8 cellular contexts compared by ENCODE assay signal in genomic region chr3:143119009-143119914, GRCh38. TPM values are rescaled to one million over a fixed set of nuclear protein-coding genes. Genes with fewer than 3 reads are reported as not detected.
A peak's percentile ranks its signal among the peaks of the same experiment; 100 is the strongest.
DNase-seq lines count a peak whose midpoint lies in the region; ATAC-seq and TF ChIP-seq lines count a peak whose summit lies in the region.

TSS of gene CHST2 (plus strand) at chr3:143119771. CDS start at chr3:143120817, 1,046 bp downstream.

- peak within 1 kb of the TSS; percentile 98 for H3K23ac ChIP-seq in neuronal stem cell (ENCODE audit: low read depth, low read length, poor library complexity)

- H3K9me3 ChIP-seq in gastroesophageal sphincter (no peaks in the 10 kb centered on the region), neuronal stem cell (replicated peaks in 1 of 2; ENCODE audit: control insufficient read depth in 2 of 2, insufficient read depth in 1 of 2, low read depth in 1 of 2, low read length in 2 of 2) (peaks cover 6 to 12% of the 10 kb centered on the region in 2 donors)

- peak within 1 kb of the TSS; percentile 83 for H2BK15ac ChIP-seq in neuronal stem cell (ENCODE audit: low read length)

- peak within 1 kb of the TSS; percentile 98 for H2AFZ ChIP-seq in neuronal stem cell (ENCODE audit: low read length)

- no peak within 1 kb of the TSS for H4K8ac ChIP-seq in neuronal stem cell (ENCODE audit: low read depth, low read length)

- peak within 1 kb of the TSS; percentile 78 for H2BK120ac ChIP-seq in neuronal stem cell (ENCODE audit: low read depth, low read length)

- TF ChIP-seq EP300 in gastroesophageal sphincter (IDR thresholded peaks at IDR 0.05) = no peak

- TF ChIP-seq CTCF in GM20000 (IDR thresholded peaks at IDR 0.05; ENCODE audit: extremely low read depth, missing control alignments) = no peak
- TF ChIP-seq CTCF in gastroesophageal sphincter (IDR thresholded peaks at IDR 0.05) = no peak

- H2AK5ac ChIP-seq in neuronal stem cell (ENCODE audit: low read depth, low read length) = peak within 1 kb of the TSS; percentile 73

- peak within 1 kb of the TSS; percentile 72 for H3K4ac ChIP-seq in neuronal stem cell (ENCODE audit: low read length)

- H3K4me1 ChIP-seq in gastroesophageal sphincter (peaks cover 0 to 20% (median 11%) of the 10 kb centered on the region in 3 donors), neuronal stem cell (ENCODE audit: control insufficient read depth in 2 of 2, insufficient read depth in 1 of 2, low read depth in 1 of 2, low read length in 2 of 2) (peaks cover 3 to 11% of the 10 kb centered on the region in 2 donors)

- H3K27me3 ChIP-seq in gastroesophageal sphincter (peaks cover 31% of the 10 kb centered on the region), neuronal stem cell (ENCODE audit: control insufficient read depth in 3 of 3, insufficient read depth in 3 of 3, low read depth in 1 of 3, low read length in 3 of 3) (peaks cover 0 to 10% (median 8%) of the 10 kb centered on the region in 3 experiments)

- H3K4me3 ChIP-seq in gastroesophageal sphincter = peak within 1 kb of the TSS; percentile 48 to 73
- peak within 1 kb of the TSS; percentile 91 to 93 for H3K4me3 ChIP-seq in neuronal stem cell (ENCODE audit: low read length in 2 of 2)

- H2BK5ac ChIP-seq in neuronal stem cell (ENCODE audit: low read length) = peak within 1 kb of the TSS; percentile 83

- H3K4me2 ChIP-seq in neuronal stem cell (ENCODE audit: insufficient read depth, low read length, poor library complexity, severe bottlenecking) = peak within 1 kb of the TSS; percentile 98

- H2BK12ac ChIP-seq in neuronal stem cell (ENCODE audit: low read length) = no peak within 1 kb of the TSS

- H3K79me1 ChIP-seq in neuronal stem cell (ENCODE audit: low read depth, low read length) = peaks cover 3% of the 10 kb centered on the region

- peak within 1 kb of the TSS in 3 of 4 donors; percentile 74 to 85 (median 81) for H3K27ac ChIP-seq in gastroesophageal sphincter
- H3K27ac ChIP-seq in neuronal stem cell (replicated peaks; ENCODE audit: low read length) = peak within 1 kb of the TSS; percentile 1

- peak within 1 kb of the TSS; percentile 93 for H3K18ac ChIP-seq in neuronal stem cell (ENCODE audit: low read length)

- no peaks in the 10 kb centered on the region for H3K36me3 ChIP-seq in gastroesophageal sphincter
- peaks cover 5 to 21% of the 10 kb centered on the region in 2 donors for H3K36me3 ChIP-seq in neuronal stem cell (replicated peaks in 1 of 2; ENCODE audit: control insufficient read depth in 2 of 2, insufficient read depth in 2 of 2, low read length in 2 of 2)

- TF ChIP-seq POLR2A in gastroesophageal sphincter (IDR thresholded peaks at IDR 0.05) = no peak

- DNase-seq in DMS 273 (lab: John Stamatoyannopoulos, UW; ENCODE audit: unreplicated experiment) = peak; percentile 97
- peak; percentile 97 for DNase-seq in GM20000 (ENCODE audit: low spot score)
- peak; percentile 80 for DNase-seq in HT1080 (ENCODE audit: low read depth)
- peak; percentile 82 for DNase-seq in RPMI7951 (ENCODE audit: low read depth)
- peak; percentile 39 for DNase-seq in activated gamma-delta T cell treated with anti-CD3 and anti-CD28 coated beads, Interleukin-2, amount 50 U/mL, for 16 hours (ENCODE audit: low read depth)
- peak; percentile 77 for DNase-seq in neuronal stem cell (ENCODE audit: low spot score)
- peak; percentile 59 for DNase-seq in superior temporal gyrus (ENCODE audit: extremely low spot score)

- H4K91ac ChIP-seq in neuronal stem cell (ENCODE audit: low read depth, low read length, poor library complexity) = no peak within 1 kb of the TSS

- ATAC-seq in gastroesophageal sphincter = peak; percentile 89

- H3K14ac ChIP-seq in neuronal stem cell (ENCODE audit: low read length) = peak within 1 kb of the TSS; percentile 84

- H3K9ac ChIP-seq in neuronal stem cell (ENCODE audit: low read depth, low read length, poor library complexity) = peak within 1 kb of the TSS; percentile 89

- WGBS in gastroesophageal sphincter (ENCODE audit: low coverage in 1 of 2), 2 donors = 0 to 2% methylated on average over 2 to 24 of the region's 102 CpGs
- no CpG with 5 or more reads among the region's 102 CpGs for WGBS in neuronal stem cell (ENCODE audit: extremely low coverage in 2 of 2, insufficient read length in 2 of 2, insufficient replicate concordance in 1 of 2), 2 donors

RNA-seq across cellular contexts. Expression of gene CHST2, which starts in this region (rescaled TPM):
- 30.9 and 36.9 TPM in 2 replicates for total RNA-seq in HT1080 (2014; rRNA removed; shearing (Covaris generic))
- polyA plus RNA-seq in HT1080 (2015; cell fraction: cytosol; rRNA removed) = 19.0 and 19.6 TPM in 2 replicates
- 12.1 and 13.6 TPM in 2 replicates for polyA plus RNA-seq in HT1080 (2015; cell fraction: nucleus; rRNA removed)
- total RNA-seq in RPMI7951 (2014; rRNA removed; shearing (Covaris generic)) = 15.7 and 20.7 TPM in 2 replicates
- 1 to 10 TPM; 1.6 to 9.8 (median 5.1) TPM for total RNA-seq in gastroesophageal sphincter
- 3.6 TPM for polyA plus RNA-seq in neuronal stem cell (2013, experiment 1 of 2)
- polyA plus RNA-seq in neuronal stem cell (2013, experiment 2 of 2) = 3.5 TPM

Comparison
In these comparisons a context has a peak if more than half of its experiments do, and no peak if none do; other contexts are left out.
1. Peak in every context shown above with its lines: DNase-seq, ATAC-seq, H3K4me3 ChIP-seq and H3K27ac ChIP-seq.
2. DNase-seq: peak in every context shown above with its lines; median percentile 97 in DMS 273; 97 in GM20000; 82 in RPMI7951; 80 in HT1080; 77 in neuronal stem cell; 59 in superior temporal gyrus; 39 in activated gamma-delta T cell treated with anti-CD3 and anti-CD28 coated beads, Interleukin-2, amount 50 U/mL, for 16 hours.